31 cellular contexts compared by ENCODE assay signal in the genomic region with DNA sequence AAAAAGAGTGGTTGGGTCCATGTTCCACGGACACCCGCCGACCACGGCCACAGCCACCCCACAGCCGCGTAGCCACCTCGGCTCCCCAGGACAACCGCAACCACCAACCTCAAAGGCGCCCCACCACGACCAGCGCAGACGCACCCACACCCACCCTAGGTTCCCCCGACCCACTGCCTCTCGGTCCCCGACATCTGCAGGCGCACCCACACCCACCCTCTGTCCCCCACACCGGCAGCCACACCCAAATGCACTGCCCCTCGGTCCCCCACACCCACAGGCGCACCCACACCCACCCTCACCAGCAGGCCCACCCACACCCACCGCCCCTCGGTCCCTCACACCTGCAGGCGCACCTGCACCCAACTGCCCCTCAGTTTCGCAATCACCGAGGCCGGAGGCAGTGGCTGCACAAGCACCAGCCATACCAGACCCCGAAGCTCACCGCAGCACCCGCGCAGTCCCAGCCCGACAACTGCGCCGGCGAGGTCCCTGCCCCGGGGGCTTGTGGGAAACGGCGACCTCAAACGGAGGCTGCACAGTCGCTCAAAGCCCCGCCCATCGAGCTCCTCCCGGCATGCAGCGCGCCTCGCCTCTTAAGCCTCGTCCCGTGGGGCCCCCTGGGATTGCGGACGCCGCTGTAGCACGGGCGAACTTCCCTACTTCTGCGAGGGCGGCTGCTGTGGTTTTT. TPM values are rescaled to one million over a fixed set of nuclear protein-coding genes. Genes with fewer than 3 reads are reported as not detected.
"Had no signal": no experiment of that assay in that cellular context is flagged by ENCODE, and none has a peak within 500 bp of the region (broad histone marks: within the 10 kb centered on the region; RNA-seq: fewer than 3 reads in every experiment).

No MANE protein-coding gene starts in this region.

- H3K27ac ChIP-seq: adrenal gland, body of pancreas, dorsolateral prefrontal cortex, gastroesophageal sphincter, hepatocyte, ovary, skin epidermis, stomach, tibial artery had no signal

- H2AFZ ChIP-seq: hepatocyte had no signal

- H3K4me1 ChIP-seq: tibial artery had no signal

- H3K4me3 ChIP-seq: adrenal gland, body of pancreas, dorsolateral prefrontal cortex, gastroesophageal sphincter, hepatocyte, ovary, skin epidermis, stomach, tibial artery had no signal

- DNase-seq: activated CD4-positive, alpha-beta T cell treated with anti-CD3 and anti-CD28 coated beads for 36 hours; activated CD8-positive, alpha-beta memory T cell treated with anti-CD3 and anti-CD28 coated beads, Interleukin-2, amount 10 ng/mL, durations not matched to agents 7 days and 5 days; activated CD8-positive, alpha-beta T cell treated with anti-CD3 and anti-CD28 coated beads, Interleukin-2, amount 10 ng/mL, durations not matched to agents 7 days and 5 days; activated effector memory CD4-positive, alpha-beta T cell treated with Interleukin-2 at 50 U/mL for 16 hours; activated naive CD4-positive, alpha-beta T cell treated with anti-CD3 and anti-CD28 coated beads for 36 hours; activated naive CD8-positive, alpha-beta T cell treated with anti-CD3 and anti-CD28 coated beads for 36 hours; activated T-cell treated with anti-CD3 and anti-CD28 coated beads, Interleukin-2, amount 50 U/mL, for 72 hours; adrenal gland; aorta; body of pancreas; dorsolateral prefrontal cortex; effector memory CD4-positive, alpha-beta T cell; left cardiac atrium; mammary epithelial cell; naive B cell; nephron progenitor cell; ovary; stimulated activated CD4-positive, alpha-beta T cell treated with anti-CD3 and anti-CD28 coated beads, Interleukin-12 subunit alpha, Interleukin-12 subunit beta, amount 100 ng/mL, for 4 hours; stimulated activated CD4-positive, alpha-beta T cell treated with anti-CD3 and anti-CD28 coated beads, Interleukin-4, amount 100 ng/mL, for 1 hour; stomach; T-helper 17 cell; tibial artery had no signal

- H3K36me3 ChIP-seq: adrenal gland, ovary, tibial artery had no signal

- H3K27me3 ChIP-seq: adrenal gland, body of pancreas, dorsolateral prefrontal cortex, gastroesophageal sphincter, hepatocyte, ovary, stomach, tibial artery had no signal

- H3K4me2 ChIP-seq: hepatocyte had no signal

- H3K9me3 ChIP-seq: adrenal gland, body of pancreas, ovary, tibial artery had no signal

- ATAC-seq: activated CD4-positive, alpha-beta T cell treated with anti-CD3 and anti-CD28 coated beads for 36 hours; activated CD8-positive, alpha-beta memory T cell treated with anti-CD3 and anti-CD28 coated beads, Interleukin-2, amount 10 ng/mL, durations not matched to agents 7 days and 5 days; activated CD8-positive, alpha-beta T cell treated with anti-CD3 and anti-CD28 coated beads, Interleukin-2, amount 10 ng/mL, durations not matched to agents 7 days and 5 days; activated T-cell treated with anti-CD3 and anti-CD28 coated beads, Interleukin-2, amount 50 U/mL, for 72 hours; body of pancreas; gastroesophageal sphincter; left cardiac atrium; sciatic nerve; stimulated activated effector memory CD8-positive, alpha-beta T cell treated with anti-CD3 and anti-CD28 coated beads, Interleukin-12 subunit alpha, Interleukin-12 subunit beta, amount 100 ng/mL, for 72 hours; T-helper 17 cell; WTC11 had no signal

RNA-seq across cellular contexts. Expression of gene ZNF556, which starts 59.4 kb away (rescaled TPM):
- total RNA-seq: activated CD4-positive, alpha-beta T cell treated with anti-CD3 and anti-CD28 coated beads for 36 hours; activated CD8-positive, alpha-beta memory T cell treated with anti-CD3 and anti-CD28 coated beads, Interleukin-2, amount 10 ng/mL, durations not matched to agents 7 days and 5 days; activated CD8-positive, alpha-beta T cell treated with anti-CD3 and anti-CD28 coated beads, Interleukin-2, amount 10 ng/mL, durations not matched to agents 7 days and 5 days; activated naive CD4-positive, alpha-beta T cell treated with anti-CD3 and anti-CD28 coated beads for 36 hours; activated naive CD8-positive, alpha-beta T cell treated with anti-CD3 and anti-CD28 coated beads for 36 hours; body of pancreas; left cardiac atrium; progenitor cell of endocrine pancreas; T-helper 17 cell; ureter had no signal
- polyA plus RNA-seq: aorta, hepatocyte, liver, mammary epithelial cell had no signal
